In genomic region chr3:169402667-169403360, GRCh38 we compare ENCODE assay signal across 39 cellular contexts.
"Had no signal": no experiment of that assay in that cellular context is flagged by ENCODE, and none has a peak within 500 bp of the region (broad histone marks: within the 10 kb centered on the region; RNA-seq: fewer than 3 reads in every experiment).

No MANE protein-coding gene starts in this region.

- DNase-seq: activated B cell treated with CpG ODN at 0.5 μM for 24 hours; activated CD4-positive, alpha-beta memory T cell treated with anti-CD3 and anti-CD28 coated beads for 36 hours; activated CD4-positive, alpha-beta T cell treated with anti-CD3 and anti-CD28 coated beads for 4 hours; activated CD4-positive, alpha-beta T cell treated with anti-CD3 and anti-CD28 coated beads, Interleukin-2, amount 50 U/mL, for 1 hour; activated CD4-positive, CD25-positive, alpha-beta regulatory T cell treated with anti-CD3 and anti-CD28 coated beads, Interleukin-2, amount 50 U/mL, for 72 hours; activated CD8-positive, alpha-beta memory T cell treated with anti-CD3 and anti-CD28 coated beads, Interleukin-2, amount 50 U/mL, for 4 hours; activated gamma-delta T cell treated with Interleukin-2 at 50 U/mL for 16 hours; activated naive CD4-positive, alpha-beta T cell treated with anti-CD3 and anti-CD28 coated beads for 36 hours; activated T-cell treated with anti-CD3 and anti-CD28 coated beads for 4 hours; activated T-cell treated with anti-CD3 and anti-CD28 coated beads, Interleukin-2, amount 50 U/mL, for 4 hours; adrenal gland; body of pancreas; central memory CD4-positive, alpha-beta T cell; Kasumi-1; KG1; MM.1S; MV-4-11; NCI-H1092; NCI-H1417; NCI-H146; NCI-H187; NCI-H2029 treated with DMSO at 0.1 percent for 48 hours; NCI-H2107; NCI-H2171; NCI-H510A; NCI-H526; NCI-H748 treated with DMSO at 0.1 percent for 48 hours; NK-92 treated with Interleukin-12 subunit alpha and Interleukin-12 subunit beta, amount 100 ng/mL, for 24 hours; PC-3; Peyer's patch; RPMI8226; SHP77 treated with DMSO at 0.1 percent for 48 hours; SK-N-SH had no signal

- H3K9me3 ChIP-seq: adrenal gland, body of pancreas, Peyer's patch, SJSA1, SK-N-SH had no signal

- H3K27ac ChIP-seq: adrenal gland, body of pancreas, Peyer's patch, SJSA1, VCaP had no signal

- H3K27me3 ChIP-seq: adrenal gland, body of pancreas, Peyer's patch, SJSA1 had no signal

- H3K36me3 Mint-ChIP-seq: activated CD4-positive, alpha-beta memory T cell treated with anti-CD3 and anti-CD28 coated beads for 36 hours; activated naive CD4-positive, alpha-beta T cell treated with anti-CD3 and anti-CD28 coated beads, Interleukin-2, amount 50 U/mL, for 72 hours had no signal

- H3K4me3 ChIP-seq: adrenal gland, body of pancreas, Peyer's patch, SJSA1 had no signal

- H3K36me3 ChIP-seq: adrenal gland, Peyer's patch, SJSA1 had no signal

- H3K27me3 Mint-ChIP-seq: activated CD4-positive, alpha-beta memory T cell treated with anti-CD3 and anti-CD28 coated beads for 36 hours had no signal

- H3K9me3 Mint-ChIP-seq: activated B cell treated with CpG ODN at 0.5 μM for 24 hours; activated CD4-positive, alpha-beta memory T cell treated with anti-CD3 and anti-CD28 coated beads for 36 hours; activated naive CD4-positive, alpha-beta T cell treated with anti-CD3 and anti-CD28 coated beads for 36 hours; activated naive CD4-positive, alpha-beta T cell treated with anti-CD3 and anti-CD28 coated beads, Interleukin-2, amount 50 U/mL, for 72 hours; activated T-cell treated with anti-CD3 and anti-CD28 coated beads, Interleukin-2, amount 50 U/mL, for 4 hours; activated T-helper 1 cell treated with anti-CD3 and anti-CD28 coated beads, Interleukin-12 subunit alpha, Interleukin-12 subunit beta, Interleukin-2, Interleukin-4 antibody, amounts not matched to agents 30 ng/mL and 10 ng/mL and 1 ng/mL, durations not matched to agents 14 hours and 24 hours and 36 hours; T-helper 1 cell treated with Interleukin-12 subunit alpha and Interleukin-12 subunit beta and Interleukin-4 antibody, amounts not matched to agents 30 μg/mL and 1 μg/mL, for 36 hours; T-helper 2 cell treated with Interferon-gamma antibody and Interleukin-4, amounts not matched to agents 5 μg/mL and 100 μg/mL, for 36 hours had no signal

- H3K4me3 Mint-ChIP-seq: activated B cell treated with CpG ODN at 0.5 μM for 24 hours; activated CD4-positive, alpha-beta memory T cell treated with anti-CD3 and anti-CD28 coated beads for 36 hours; activated naive CD4-positive, alpha-beta T cell treated with anti-CD3 and anti-CD28 coated beads for 36 hours; activated T-cell treated with anti-CD3 and anti-CD28 coated beads, Interleukin-2, amount 50 U/mL, for 4 hours; activated T-helper 1 cell treated with anti-CD3 and anti-CD28 coated beads, Interleukin-12 subunit alpha, Interleukin-12 subunit beta, Interleukin-2, Interleukin-4 antibody, amounts not matched to agents 30 ng/mL and 10 ng/mL and 1 ng/mL, durations not matched to agents 14 hours and 24 hours and 36 hours; T-helper 1 cell treated with Interleukin-12 subunit alpha and Interleukin-12 subunit beta and Interleukin-4 antibody, amounts not matched to agents 30 μg/mL and 1 μg/mL, for 36 hours; T-helper 2 cell treated with Interferon-gamma antibody and Interleukin-4, amounts not matched to agents 5 μg/mL and 100 μg/mL, for 36 hours had no signal

- H3K4me1 Mint-ChIP-seq: activated B cell treated with CpG ODN at 0.5 μM for 24 hours had no signal

- H3K4me1 ChIP-seq: adrenal gland, Peyer's patch, SJSA1 had no signal

- H3K27ac Mint-ChIP-seq: activated B cell treated with CpG ODN at 0.5 μM for 24 hours; activated CD4-positive, alpha-beta memory T cell treated with anti-CD3 and anti-CD28 coated beads for 36 hours; activated naive CD4-positive, alpha-beta T cell treated with anti-CD3 and anti-CD28 coated beads for 36 hours; activated naive CD4-positive, alpha-beta T cell treated with anti-CD3 and anti-CD28 coated beads, Interleukin-2, amount 50 U/mL, for 72 hours; activated T-helper 1 cell treated with anti-CD3 and anti-CD28 coated beads, Interleukin-12 subunit alpha, Interleukin-12 subunit beta, Interleukin-2, Interleukin-4 antibody, amounts not matched to agents 30 ng/mL and 10 ng/mL and 1 ng/mL, durations not matched to agents 14 hours and 24 hours and 36 hours; T-helper 1 cell treated with Interleukin-12 subunit alpha and Interleukin-12 subunit beta and Interleukin-4 antibody, amounts not matched to agents 30 μg/mL and 1 μg/mL, for 36 hours; T-helper 2 cell treated with Interferon-gamma antibody and Interleukin-4, amounts not matched to agents 5 μg/mL and 100 μg/mL, for 36 hours had no signal

- ATAC-seq: activated naive CD4-positive, alpha-beta T cell treated with anti-CD3 and anti-CD28 coated beads, Interleukin-2, amount 50 U/mL, for 72 hours; activated T-cell treated with anti-CD3 and anti-CD28 coated beads, Interleukin-2, amount 50 U/mL, for 4 hours; body of pancreas; PC-3 had no signal
